Comparison of ENCODE assay signal across 12 cellular contexts in genomic region chr17:4938069-4938491, GRCh38. TPM values are rescaled to one million over a fixed set of nuclear protein-coding genes. Genes with fewer than 3 reads are reported as not detected.
DNase-seq lines count a peak whose midpoint lies in the region; ATAC-seq, FAIRE-seq and TF ChIP-seq lines count a peak whose summit lies in the region.
"Had no signal": no experiment of that assay in that cellular context is flagged by ENCODE, and none has a peak within 500 bp of the region (broad histone marks: within the 10 kb centered on the region; RNA-seq: fewer than 3 reads in every experiment).

No MANE protein-coding gene starts in this region.

- no peaks in the 10 kb centered on the region for H3K27me3 Mint-ChIP-seq in activated CD4-positive, alpha-beta T cell treated with anti-CD3 and anti-CD28 coated beads for 36 hours
- H3K27me3 Mint-ChIP-seq in dendritic cell treated with granulocyte-macrophage colony-stimulating factor and Interleukin-4, amounts not matched to agents 40 ng/mL and 50 ng/mL, for 4 days, result peaks cover 6% of the 10 kb centered on the region

- no peak overlapping the region for H3K18ac ChIP-seq in neuronal stem cell (ENCODE audit: low read length)

- H3K36me3 ChIP-seq in Loucy (ENCODE audit: insufficient read depth, low read length), result peaks cover 10% of the 10 kb centered on the region; the same call in 1 of the 2 replicates
- H3K36me3 ChIP-seq in neuronal stem cell (replicated peaks in 1 of 2; ENCODE audit: control insufficient read depth in 2 of 2, insufficient read depth in 2 of 2, low read length in 2 of 2), result peaks cover 29 to 49% of the 10 kb centered on the region in 2 donors

- H3F3A ChIP-seq in Loucy (ENCODE audit: low read depth), result peaks cover 12% of the 10 kb centered on the region

- no peak overlapping the region for H2AFZ ChIP-seq in Loucy (ENCODE audit: low read length)
- H2AFZ ChIP-seq in neuronal stem cell (ENCODE audit: low read length), result no peak overlapping the region

- H3K9me3 Mint-ChIP-seq in activated CD4-positive, alpha-beta T cell treated with anti-CD3 and anti-CD28 coated beads for 36 hours (ENCODE audit: low read depth), result no peaks in the 10 kb centered on the region
- no peaks in the 10 kb centered on the region for H3K9me3 Mint-ChIP-seq in dendritic cell treated with granulocyte-macrophage colony-stimulating factor and Interleukin-4, amounts not matched to agents 40 ng/mL and 50 ng/mL, for 4 days

- CTCF ChIA-PET in activated CD4-positive, alpha-beta T cell treated with anti-CD3 and anti-CD28 coated beads for 36 hours (lab: Charles Lee), result interaction anchor here (1.4 kb wide), 1 partner anchor 14 kb away, joined by 5 read pairs; no protein-coding TSS in a partner anchor

- no peak for FAIRE-seq in urothelium cell line (lab: Jason Lieb, UNC)

- H2AK5ac ChIP-seq in neuronal stem cell (ENCODE audit: low read depth, low read length), result no peak overlapping the region

- no peak for TF ChIP-seq CTCF in Loucy (conservative IDR thresholded peaks at IDR 0.05; ENCODE audit: low read length)

- peaks cover 29% of the 10 kb centered on the region for H4K20me1 ChIP-seq in Loucy (ENCODE audit: insufficient read depth, low read length, poor library complexity, severe bottlenecking)

- H3K4me2 ChIP-seq in Loucy (ENCODE audit: low read depth, low read length, poor library complexity, severe bottlenecking) (peak overlapping the region; percentile 98), neuronal stem cell (ENCODE audit: insufficient read depth, low read length, poor library complexity, severe bottlenecking) (no peak overlapping the region)

- no peak overlapping the region for H2BK12ac ChIP-seq in neuronal stem cell (ENCODE audit: low read length)

- no CpG with 5 or more reads among the region's 11 CpGs for WGBS in neuronal stem cell (ENCODE audit: extremely low coverage in 2 of 2, insufficient read length in 2 of 2, insufficient replicate concordance in 1 of 2), 2 donors

- H3K9me3 ChIP-seq in Loucy (ENCODE audit: insufficient read depth, low read depth, low read length) (no peaks in the 10 kb centered on the region), neuronal stem cell (replicated peaks in 1 of 2; ENCODE audit: control insufficient read depth in 2 of 2, insufficient read depth in 1 of 2, low read depth in 1 of 2, low read length in 2 of 2) (no peaks in the 10 kb centered on the region)
- H3K9me3 ChIP-seq: SJCRH30 had no signal

- POLR2A ChIA-PET in activated CD4-positive, alpha-beta T cell treated with anti-CD3 and anti-CD28 coated beads for 36 hours (lab: Charles Lee), result no interaction called here

- intact Hi-C loops in activated CD4-positive, alpha-beta T cell treated with anti-CD3 and anti-CD28 coated beads for 36 hours (cut with DNase I, micrococcal nuclease), result no loop called here
- intact Hi-C loops in dendritic cell treated with granulocyte-macrophage colony-stimulating factor and Interleukin-4, amounts not matched to agents 40 ng/mL and 50 ng/mL, for 4 days (cut with micrococcal nuclease), result no loop called here

- no peaks in the 10 kb centered on the region for H3K9me2 ChIP-seq in Loucy (replicated peaks; ENCODE audit: low read depth, low read length)

- H3K4me1 ChIP-seq in Loucy (ENCODE audit: insufficient read depth, low read length, poor library complexity, severe bottlenecking) (peaks cover 69% of the 10 kb centered on the region), neuronal stem cell (ENCODE audit: control insufficient read depth in 2 of 2, insufficient read depth in 1 of 2, low read depth in 1 of 2, low read length in 2 of 2) (peaks cover 11 to 12% of the 10 kb centered on the region in 2 donors)
- H3K4me1 ChIP-seq: SJCRH30 had no signal

- peaks cover 17% of the 10 kb centered on the region for H3K79me1 ChIP-seq in neuronal stem cell (ENCODE audit: low read depth, low read length)

- peaks cover 59% of the 10 kb centered on the region for H3K79me2 ChIP-seq in Loucy (ENCODE audit: insufficient read depth, low read length)

- DNase-seq in activated CD4-positive, alpha-beta T cell treated with anti-CD3 and anti-CD28 coated beads for 36 hours, result no peak
- no peak for DNase-seq in activated CD4-positive, alpha-beta T cell treated with anti-CD3 and anti-CD28 coated beads, Interleukin-2, amount 50 U/mL, for 48 hours
- no peak for DNase-seq in neuronal stem cell (ENCODE audit: low spot score)
- DNase-seq in cerebellar nuclear complex (lab: John Stamatoyannopoulos, UW), result no peak
- DNase-seq in urothelium cell line (ENCODE audit: low spot score), result no peak
- DNase-seq in mesenteric fat pad (ENCODE audit: low spot score), result no peak
- DNase-seq: ACHN; effector CD8-positive, alpha-beta T cell; NCI-H2171 treated with DMSO at 0.1 percent for 48 hours; SJCRH30 had no signal

- no peak overlapping the region for H3K14ac ChIP-seq in neuronal stem cell (ENCODE audit: low read length)

- H3K36me3 Mint-ChIP-seq in activated CD4-positive, alpha-beta T cell treated with anti-CD3 and anti-CD28 coated beads for 36 hours (ENCODE audit: low read depth), result peaks cover 60% of the 10 kb centered on the region
- peaks cover 82% of the 10 kb centered on the region for H3K36me3 Mint-ChIP-seq in dendritic cell treated with granulocyte-macrophage colony-stimulating factor and Interleukin-4, amounts not matched to agents 40 ng/mL and 50 ng/mL, for 4 days (ENCODE audit: low read depth)

- H2BK120ac ChIP-seq in neuronal stem cell (ENCODE audit: low read depth, low read length), result no peak overlapping the region

- H4K8ac ChIP-seq in neuronal stem cell (ENCODE audit: low read depth, low read length), result no peak overlapping the region

- H3K23ac ChIP-seq in neuronal stem cell (ENCODE audit: low read depth, low read length, poor library complexity), result peak overlapping the region; percentile 23

- H3K4me3 Mint-ChIP-seq in activated CD4-positive, alpha-beta T cell treated with anti-CD3 and anti-CD28 coated beads for 36 hours, result peak overlapping the region; percentile 99
- peak overlapping the region; percentile 92 for H3K4me3 Mint-ChIP-seq in dendritic cell treated with granulocyte-macrophage colony-stimulating factor and Interleukin-4, amounts not matched to agents 40 ng/mL and 50 ng/mL, for 4 days

- peak overlapping the region; percentile 25 for H2BK15ac ChIP-seq in neuronal stem cell (ENCODE audit: low read length)

- H4K91ac ChIP-seq in neuronal stem cell (ENCODE audit: low read depth, low read length, poor library complexity), result peak overlapping the region; percentile 73

- H3K27ac Mint-ChIP-seq in activated CD4-positive, alpha-beta T cell treated with anti-CD3 and anti-CD28 coated beads for 36 hours, result no peak overlapping the region
- H3K27ac Mint-ChIP-seq in dendritic cell treated with granulocyte-macrophage colony-stimulating factor and Interleukin-4, amounts not matched to agents 40 ng/mL and 50 ng/mL, for 4 days, result peak overlapping the region; percentile 90

- H3K4me3 ChIP-seq in Loucy (ENCODE audit: low read length, poor library complexity, severe bottlenecking) (peak overlapping the region; percentile 90), neuronal stem cell (ENCODE audit: low read length in 2 of 2) (peak overlapping the region in 1 of 2 donors; percentile 93)

- ATAC-seq in activated CD4-positive, alpha-beta T cell treated with anti-CD3 and anti-CD28 coated beads for 36 hours, result no peak

- H3K4me1 Mint-ChIP-seq in activated CD4-positive, alpha-beta T cell treated with anti-CD3 and anti-CD28 coated beads for 36 hours, result peaks cover 47% of the 10 kb centered on the region
- peaks cover 81% of the 10 kb centered on the region for H3K4me1 Mint-ChIP-seq in dendritic cell treated with granulocyte-macrophage colony-stimulating factor and Interleukin-4, amounts not matched to agents 40 ng/mL and 50 ng/mL, for 4 days (ENCODE audit: low read depth)

- peak overlapping the region; percentile 43 for H2BK5ac ChIP-seq in neuronal stem cell (ENCODE audit: low read length)

- H3K4ac ChIP-seq in neuronal stem cell (ENCODE audit: low read length), result no peak overlapping the region

- H3K27ac ChIP-seq in neuronal stem cell (replicated peaks; ENCODE audit: low read length), result no peak overlapping the region
- H3K27ac ChIP-seq: SJCRH30 had no signal

- H3K27me3 ChIP-seq in Loucy (ENCODE audit: insufficient read depth, low read length, poor library complexity, severe bottlenecking) (no peaks in the 10 kb centered on the region), neuronal stem cell (ENCODE audit: control insufficient read depth in 3 of 3, insufficient read depth in 3 of 3, low read depth in 1 of 3, low read length in 3 of 3) (no peaks in the 10 kb centered on the region)
- H3K27me3 ChIP-seq: SJCRH30 had no signal

- peak overlapping the region; percentile 99 for H3K9ac ChIP-seq in Loucy (ENCODE audit: low read depth, low read length, poor library complexity, severe bottlenecking)
- H3K9ac ChIP-seq in neuronal stem cell (ENCODE audit: low read depth, low read length, poor library complexity), result peak overlapping the region; percentile 56

RNA-seq across cellular contexts. Expression of gene SLC25A11, which starts 1.8 kb away (rescaled TPM):
- 10 to 100 TPM; 74.2 to 77.9 TPM for total RNA-seq in activated CD4-positive, alpha-beta T cell treated with anti-CD3 and anti-CD28 coated beads for 36 hours
- polyA plus RNA-seq in neuronal stem cell (2013, experiment 1 of 2), result 44.7 TPM
- polyA plus RNA-seq in neuronal stem cell (2013, experiment 2 of 2), result 44.0 TPM
- 50.0 TPM for total RNA-seq in mesenteric fat pad

RNA-seq across cellular contexts. Expression of gene RNF167, which starts 2.0 kb away (rescaled TPM):
- total RNA-seq in activated CD4-positive, alpha-beta T cell treated with anti-CD3 and anti-CD28 coated beads for 36 hours, result 100 to 1,000 TPM; 147 to 189 TPM
- polyA plus RNA-seq in neuronal stem cell (2013, experiment 1 of 2), result 110 TPM
- 109 TPM for polyA plus RNA-seq in neuronal stem cell (2013, experiment 2 of 2)
- total RNA-seq in mesenteric fat pad, result 63.3 TPM

RNA-seq across cellular contexts. Expression of gene GP1BA, which starts 6.0 kb away (rescaled TPM):
- not detected for total RNA-seq in activated CD4-positive, alpha-beta T cell treated with anti-CD3 and anti-CD28 coated beads for 36 hours
- not detected for polyA plus RNA-seq in neuronal stem cell (2013, experiment 1 of 2)
- not detected for polyA plus RNA-seq in neuronal stem cell (2013, experiment 2 of 2)
- not detected for total RNA-seq in mesenteric fat pad
- total RNA-seq: SJCRH30 had no signal

RNA-seq across cellular contexts. Expression of gene PFN1, which starts 10.2 kb away (rescaled TPM):
- 1,000 to 10,000 TPM; 1,809 to 1,911 TPM for total RNA-seq in activated CD4-positive, alpha-beta T cell treated with anti-CD3 and anti-CD28 coated beads for 36 hours
- 682 TPM for polyA plus RNA-seq in neuronal stem cell (2013, experiment 1 of 2)
- polyA plus RNA-seq in neuronal stem cell (2013, experiment 2 of 2), result 671 TPM
- 575 TPM for total RNA-seq in mesenteric fat pad

RNA-seq across cellular contexts. Expression of gene ENO3, which starts 12.8 kb away (rescaled TPM):
- 10 to 100 TPM; 32.0 to 32.9 TPM for total RNA-seq in activated CD4-positive, alpha-beta T cell treated with anti-CD3 and anti-CD28 coated beads for 36 hours
- polyA plus RNA-seq in neuronal stem cell (2013, experiment 1 of 2), result 51.7 TPM
- 48.7 TPM for polyA plus RNA-seq in neuronal stem cell (2013, experiment 2 of 2)
- total RNA-seq in mesenteric fat pad, result 4.0 TPM
